ENCODE assay signal across 7 cellular contexts in the genomic region with DNA sequence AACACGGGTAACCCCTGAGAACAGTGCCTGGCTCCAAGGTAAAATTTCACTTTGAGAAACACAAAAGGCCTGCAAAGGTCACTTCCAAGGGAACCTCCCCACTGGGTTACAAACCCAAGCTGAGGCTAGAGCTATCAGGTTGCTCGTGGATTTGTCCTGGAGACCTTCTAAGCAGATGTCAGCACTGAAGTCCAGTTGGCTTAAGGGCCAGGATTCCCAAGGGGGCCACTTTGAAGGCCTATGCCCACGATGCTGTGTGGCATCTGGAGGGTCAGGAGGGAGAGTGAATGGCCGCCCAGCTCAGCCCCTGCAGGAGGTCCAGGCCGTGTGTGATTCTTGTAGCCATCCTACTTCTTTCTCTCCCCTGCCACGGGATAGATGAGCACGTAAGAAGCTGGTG.
"Had no signal": no experiment of that assay in that cellular context is flagged by ENCODE, and none has a peak within 500 bp of the region (broad histone marks: within the 10 kb centered on the region; RNA-seq: fewer than 3 reads in every experiment).

No MANE protein-coding gene starts in this region.

- H3K27ac Mint-ChIP-seq: HFFc6 had no signal

- H3K9me3 ChIP-seq: HAP-1 had no signal

- H3K4me1 ChIP-seq: HAP-1 had no signal

- H3K4me1 Mint-ChIP-seq: IgD-negative memory B cell had no signal

- H3K36me3 ChIP-seq: HAP-1 had no signal

- H3K4me3 Mint-ChIP-seq: HFFc6, IgD-negative memory B cell had no signal

- H3K27ac ChIP-seq: GM23248, HL-60 had no signal

- H3K36me3 Mint-ChIP-seq: IgD-negative memory B cell had no signal

- H3K4me3 ChIP-seq: GM23248, HAP-1 had no signal

- DNase-seq: GM23248, GOT3, H7, HFFc6 had no signal

- H3K9me3 Mint-ChIP-seq: HFFc6 had no signal
